ENCODE assay signal across 8 cellular contexts in genomic region chr2:219497495-219498279, GRCh38. TPM values are rescaled to one million over a fixed set of nuclear protein-coding genes. Genes with fewer than 3 reads are reported as not detected.
DNase-seq lines count a peak whose midpoint lies in the region; ATAC-seq and TF ChIP-seq lines count a peak whose summit lies in the region.

No MANE protein-coding gene starts in this region.

- POLR2A ChIA-PET in Panc1 (lab: Charles Lee): interaction anchor here (0.9 kb wide), 1 partner anchor 9 kb away, joined by 3 read pairs; no protein-coding TSS in a partner anchor

- ATAC-seq in HG03025 (IDR thresholded peaks at IDR 0.05; ENCODE audit: low FRiP score, unreplicated experiment): peak; percentile 17
- ATAC-seq in Panc1: peak; percentile 84
- ATAC-seq in body of pancreas: peak; percentile 70
- peak; percentile 91 for ATAC-seq in sciatic nerve

- in situ Hi-C loops in Panc1 (cut with HindIII; ENCODE audit: low pct_unique_long_range_greater_than_20kb, low sequenced_read_pairs): no loop called here

- CTCF ChIA-PET in Panc1 (lab: Charles Lee): interaction anchor here (1.5 to 3.0 kb wide), 4 partner anchors 12 to 32 kb away, joined by 7 to 27 read pairs (median 12); no protein-coding TSS in a partner anchor

- H3K36me3 Mint-ChIP-seq in activated CD4-positive, alpha-beta T cell treated with anti-CD3 and anti-CD28 coated beads, Interleukin-2, amount 10 ng/mL, durations not matched to agents 24 days and 14 days (ENCODE audit: low read depth): peaks cover 3% of the 10 kb centered on the region

- H3K4me1 ChIP-seq in Panc1 (ENCODE audit: control insufficient read depth, insufficient read depth, low read length) (peaks cover 15% of the 10 kb centered on the region), body of pancreas (peaks cover 39% of the 10 kb centered on the region)

- peak; percentile 65 to 83 (median 82) for TF ChIP-seq POLR2A in body of pancreas (IDR thresholded peaks at IDR 0.05)

- WGBS in body of pancreas, 2 donors: 1% methylated on average over 35 to 59 of the region's 59 CpGs

- peak; percentile 85 for DNase-seq in activated CD4-positive, alpha-beta T cell treated with anti-CD3 and anti-CD28 coated beads, Interleukin-2, amount 10 ng/mL, durations not matched to agents 24 days and 14 days
- DNase-seq in activated CD4-positive, alpha-beta T cell treated with anti-CD3 and anti-CD28 coated beads for 4 hours: no peak
- DNase-seq in Panc1 (ENCODE audit: low read depth, low spot score) (no peak), body of pancreas (peak; percentile 89 to 94 (median 92)), sciatic nerve (ENCODE audit: low spot score) (peak; percentile 91), iPS-NIHi7 (ENCODE audit: extremely low spot score) (no peak)

- no peak overlapping the region for H3K27ac Mint-ChIP-seq in activated CD4-positive, alpha-beta T cell treated with anti-CD3 and anti-CD28 coated beads, Interleukin-2, amount 10 ng/mL, durations not matched to agents 24 days and 14 days

- H3K27ac ChIP-seq in Panc1 (ENCODE audit: low read length): peak overlapping the region; percentile 96
- peak overlapping the region; percentile 87 to 97 (median 96) for H3K27ac ChIP-seq in body of pancreas

- no peaks in the 10 kb centered on the region for H3K9me3 Mint-ChIP-seq in activated CD4-positive, alpha-beta T cell treated with anti-CD3 and anti-CD28 coated beads, Interleukin-2, amount 10 ng/mL, durations not matched to agents 24 days and 14 days

- peaks cover 26% of the 10 kb centered on the region for H3K4me1 Mint-ChIP-seq in activated CD4-positive, alpha-beta T cell treated with anti-CD3 and anti-CD28 coated beads, Interleukin-2, amount 10 ng/mL, durations not matched to agents 24 days and 14 days

- intact Hi-C loops in activated CD4-positive, alpha-beta T cell treated with anti-CD3 and anti-CD28 coated beads, Interleukin-2, amount 10 ng/mL, durations not matched to agents 24 days and 14 days (cut with micrococcal nuclease): loop anchor here (1.0 to 10.0 kb wide), 8 partner anchors 33 to 600 kb away; partner anchors contain the start of genes CHPF, DNAJB2, FEV and STK11IP
- intact Hi-C loops in Panc1 (cut with micrococcal nuclease; ENCODE audit: unreplicated experiment): no loop called here
- intact Hi-C loops in body of pancreas (cut with DNase I): loop anchor here (5.0 kb wide), 1 partner anchor 35 kb away; no protein-coding TSS in a partner anchor
- intact Hi-C loops in sciatic nerve (cut with DNase I): no loop called here

- H3K4me3 ChIP-seq in Panc1 (ENCODE audit: low read depth in 2 of 2, low read length in 2 of 2): peak overlapping the region; percentile 71 to 95
- H3K4me3 ChIP-seq in body of pancreas: peak overlapping the region in 1 of 2 donors; percentile 63
- H3K4me3 ChIP-seq in iPS-11a (ENCODE audit: low read depth, low read length): peak overlapping the region; percentile 62

- H3K27me3 ChIP-seq in Panc1 (ENCODE audit: control insufficient read depth, insufficient read depth, low read length) (no peaks in the 10 kb centered on the region), body of pancreas (peaks cover 0 to 4% of the 10 kb centered on the region in 2 donors)

- H3K9me3 ChIP-seq in Panc1 (ENCODE audit: control insufficient read depth, insufficient read depth, low read depth, low read length) (no peaks in the 10 kb centered on the region), body of pancreas (no peaks in the 10 kb centered on the region)

- peaks cover 3% of the 10 kb centered on the region; the same call in 1 of the 2 replicates for H3K36me3 ChIP-seq in Panc1 (ENCODE audit: control insufficient read depth, insufficient read depth, low read length)
- H3K36me3 ChIP-seq in body of pancreas (replicated peaks in 1 of 2; ENCODE audit: insufficient read depth in 1 of 2, low read depth in 2 of 2): no peaks in the 10 kb centered on the region

- BruUV-seq in Panc1 (replicated peaks; lab: Mats Ljungman, UMichigan): no TSS peak

- H3K27me3 Mint-ChIP-seq in activated CD4-positive, alpha-beta T cell treated with anti-CD3 and anti-CD28 coated beads, Interleukin-2, amount 10 ng/mL, durations not matched to agents 24 days and 14 days: peaks cover 43% of the 10 kb centered on the region

- H3K4me3 Mint-ChIP-seq in activated CD4-positive, alpha-beta T cell treated with anti-CD3 and anti-CD28 coated beads, Interleukin-2, amount 10 ng/mL, durations not matched to agents 24 days and 14 days: peak overlapping the region; percentile 97

- no peak for TF ChIP-seq CTCF in Panc1 (IDR thresholded peaks at IDR 0.05)
- TF ChIP-seq CTCF in body of pancreas (IDR thresholded peaks at IDR 0.05): no peak

RNA-seq across cellular contexts. Expression of gene GMPPA, which starts 1.0 kb away (rescaled TPM):
- 45.5 and 46.0 TPM in 2 replicates for total RNA-seq in activated CD4-positive, alpha-beta T cell treated with anti-CD3 and anti-CD28 coated beads, Interleukin-2, amount 10 ng/mL, durations not matched to agents 24 days and 14 days
- 66.2 TPM for total RNA-seq in Panc1 (2021; ENCODE audit: unreplicated experiment)
- 91.4 TPM for polyA plus RNA-seq in Panc1 (2012; ENCODE audit: insufficient read length)
- 10 to 100 TPM; 40.5 to 57.4 TPM for total RNA-seq in body of pancreas
- total RNA-seq in sciatic nerve: 25.9 TPM

RNA-seq across cellular contexts. Expression of gene ASIC4, which starts 16.6 kb away (rescaled TPM):
- not detected in 2 replicates for total RNA-seq in activated CD4-positive, alpha-beta T cell treated with anti-CD3 and anti-CD28 coated beads, Interleukin-2, amount 10 ng/mL, durations not matched to agents 24 days and 14 days
- total RNA-seq in Panc1 (2021; ENCODE audit: unreplicated experiment) (0.21 TPM), body of pancreas (not detected), sciatic nerve (0.31 TPM)
- polyA plus RNA-seq in Panc1 (2012; ENCODE audit: insufficient read length): not detected

RNA-seq across cellular contexts. Expression of gene CHPF, which starts 45.9 kb away (rescaled TPM):
- total RNA-seq in activated CD4-positive, alpha-beta T cell treated with anti-CD3 and anti-CD28 coated beads, Interleukin-2, amount 10 ng/mL, durations not matched to agents 24 days and 14 days: 37.8 and 38.3 TPM in 2 replicates
- total RNA-seq in Panc1 (2021; ENCODE audit: unreplicated experiment): 17.5 TPM
- 30.7 TPM for polyA plus RNA-seq in Panc1 (2012; ENCODE audit: insufficient read length)
- 100 to 1,000 TPM; 115 to 232 TPM for total RNA-seq in body of pancreas
- total RNA-seq in sciatic nerve: 33.4 TPM

RNA-seq across cellular contexts. Expression of gene TMEM198, which starts 46.1 kb away (rescaled TPM):
- 3.1 and 3.4 TPM in 2 replicates for total RNA-seq in activated CD4-positive, alpha-beta T cell treated with anti-CD3 and anti-CD28 coated beads, Interleukin-2, amount 10 ng/mL, durations not matched to agents 24 days and 14 days
- total RNA-seq in Panc1 (2021; ENCODE audit: unreplicated experiment) (2.3 TPM), body of pancreas (1 to 10 TPM; 3.3 to 5.7 TPM), sciatic nerve (2.1 TPM)
- polyA plus RNA-seq in Panc1 (2012; ENCODE audit: insufficient read length): 3.5 TPM

Comparison
In these comparisons a context has a peak if more than half of its experiments do, and no peak if none do; other contexts are left out.
1. DNase-seq: peak in activated CD4-positive, alpha-beta T cell treated with anti-CD3 and anti-CD28 coated beads, Interleukin-2, amount 10 ng/mL, durations not matched to agents 24 days and 14 days (single experiment), body of pancreas (4 of 4) and sciatic nerve (single experiment); none in activated CD4-positive, alpha-beta T cell treated with anti-CD3 and anti-CD28 coated beads for 4 hours (0 of 2), Panc1 (single experiment) and iPS-NIHi7 (single experiment).
2. ATAC-seq: peak in every context shown above with its lines; median percentile 91 in sciatic nerve; 84 in Panc1; 70 in body of pancreas; 17 in HG03025.
3. intact Hi-C loops: an anchor here in activated CD4-positive, alpha-beta T cell treated with anti-CD3 and anti-CD28 coated beads, Interleukin-2, amount 10 ng/mL, durations not matched to agents 24 days and 14 days (1.0 to 10.0 kb wide) and body of pancreas (5.0 kb wide); none called in Panc1 and sciatic nerve.